Comparison of ENCODE assay signal across 25 cellular contexts in genomic region chr1:10339036-10339567, GRCh38. TPM values are rescaled to one million over a fixed set of nuclear protein-coding genes. Genes with fewer than 3 reads are reported as not detected.
A peak's percentile ranks its signal among the peaks of the same experiment; 100 is the strongest.
DNase-seq lines count a peak whose midpoint lies in the region; ATAC-seq and TF ChIP-seq lines count a peak whose summit lies in the region.
"Had no signal": no experiment of that assay in that cellular context is flagged by ENCODE, and none has a peak within 500 bp of the region (broad histone marks: within the 10 kb centered on the region; RNA-seq: fewer than 3 reads in every experiment).

No MANE protein-coding gene starts in this region.

- peak overlapping the region; percentile 84 for H2AFZ ChIP-seq in SK-N-SH (ENCODE audit: low read depth)

- peaks cover 35% of the 10 kb centered on the region for H3K4me1 Mint-ChIP-seq in brain
- H3K4me1 Mint-ChIP-seq in natural killer cell = no peaks in the 10 kb centered on the region
- H3K4me1 Mint-ChIP-seq: activated CD4-positive, alpha-beta T cell treated with anti-CD3 and anti-CD28 coated beads, Interleukin-2, amount 10 ng/mL, durations not matched to agents 24 days and 14 days; activated naive CD4-positive, alpha-beta T cell treated with anti-CD3 and anti-CD28 coated beads, Interleukin-2, amount 50 U/mL, for 24 hours; stimulated activated naive B cell treated with anti-CD40 and anti-IgM and Interleukin-4, amounts not matched to agents 10 μg/mL and 1 μg/mL and 100 μg/mL, for 72 hours had no signal

- no peaks in the 10 kb centered on the region for H3K9me3 Mint-ChIP-seq in brain
- no peaks in the 10 kb centered on the region for H3K9me3 Mint-ChIP-seq in natural killer cell
- H3K9me3 Mint-ChIP-seq: activated CD4-positive, alpha-beta T cell treated with anti-CD3 and anti-CD28 coated beads, Interleukin-2, amount 10 ng/mL, durations not matched to agents 24 days and 14 days; activated naive CD4-positive, alpha-beta T cell treated with anti-CD3 and anti-CD28 coated beads, Interleukin-2, amount 50 U/mL, for 24 hours; activated T-helper 2 cell treated with anti-CD3 and anti-CD28 coated beads, Interferon-gamma antibody, Interleukin-2, Interleukin-4, amounts not matched to agents 10 μg/mL and 5 μg/mL and 100 μg/mL, durations not matched to agents 14 hours and 24 hours and 36 hours; effector memory CD8-positive, alpha-beta T cell; stimulated activated naive B cell treated with anti-CD40 and anti-IgM and Interleukin-4, amounts not matched to agents 10 μg/mL and 1 μg/mL and 100 μg/mL, for 72 hours had no signal

- POLR2A ChIA-PET in SK-N-SH (lab: Yijun Ruan, JAX) = interaction anchor here (2.4 kb wide), 1 partner anchor 129 kb away, joined by 12 read pairs; the partner anchor contains the start of gene KIF1B

- TF ChIP-seq CTCF in SK-N-SH (IDR thresholded peaks at IDR 0.05) (no peak), brain (conservative IDR thresholded peaks at IDR 0.05) (no peak), natural killer cell (IDR thresholded peaks at IDR 0.05) (no peak)

- H3K36me3 ChIP-seq in SK-N-SH (replicated peaks in 1 of 2; ENCODE audit: control insufficient read depth in 1 of 2, insufficient read depth in 2 of 2, low read length in 1 of 2) (peaks cover 21 to 24% of the 10 kb centered on the region in 2 experiments), iPS-18a (ENCODE audit: control insufficient read depth, low read depth, low read length) (peaks cover 70% of the 10 kb centered on the region)

- H3K4me1 ChIP-seq in SK-N-SH (ENCODE audit: control insufficient read depth in 1 of 2, insufficient read depth in 2 of 2, low read depth in 1 of 2, low read length in 1 of 2) = peaks cover 0 to 8% of the 10 kb centered on the region in 2 experiments; a peak in 2 of 4 replicates
- peaks cover 8% of the 10 kb centered on the region for H3K4me1 ChIP-seq in iPS-18a (ENCODE audit: control insufficient read depth, low read depth, low read length)
- H3K4me1 ChIP-seq: colonic mucosa, testis had no signal

- 95% methylated on average over 4 of the region's 4 CpGs for WGBS in SK-N-SH (ENCODE audit: low lambda C conversion rate)

- CTCF ChIA-PET in SK-N-SH (lab: Yijun Ruan, JAX) = interaction anchor here (0.9 to 6.4 kb wide), 12 partner anchors 9 to 305 kb away, joined by 3 to 52 read pairs (median 4); partner anchors contain the start of gene KIF1B

- H3K9me3 ChIP-seq in SK-N-SH (no peaks in the 10 kb centered on the region), iPS-18a (ENCODE audit: control insufficient read depth, low read depth, low read length) (no peaks in the 10 kb centered on the region)
- H3K9me3 ChIP-seq: colonic mucosa, neutrophil, testis had no signal

- H3K9ac ChIP-seq in SK-N-SH = peak overlapping the region; percentile 49; the same call in 1 of the 2 replicates
- H3K9ac ChIP-seq in iPS-18a (ENCODE audit: low read length) = peak overlapping the region; percentile 36

- peaks cover 80% of the 10 kb centered on the region for H3K36me3 Mint-ChIP-seq in brain
- no peaks in the 10 kb centered on the region for H3K36me3 Mint-ChIP-seq in natural killer cell

- H3K27ac ChIP-seq in SK-N-SH (ENCODE audit: low read depth in 2 of 2, low read length in 1 of 2) (peak overlapping the region; percentile 53 to 91; a peak in 3 of 4 replicates), iPS-18a (ENCODE audit: low read length) (no peak overlapping the region)
- H3K27ac ChIP-seq: 22Rv1, colonic mucosa, neutrophil, testis had no signal

- no peaks in the 10 kb centered on the region for H3K27me3 ChIP-seq in SK-N-SH (ENCODE audit: insufficient read depth)
- H3K27me3 ChIP-seq in iPS-18a (ENCODE audit: control insufficient read depth, insufficient read depth, low read length) = no peaks in the 10 kb centered on the region
- H3K27me3 ChIP-seq: colonic mucosa, neutrophil, testis had no signal

- H3F3A ChIP-seq in SK-N-SH (replicated peaks; ENCODE audit: insufficient read depth) = no peaks in the 10 kb centered on the region

- H3K27me3 Mint-ChIP-seq in brain = no peaks in the 10 kb centered on the region
- no peaks in the 10 kb centered on the region for H3K27me3 Mint-ChIP-seq in natural killer cell (ENCODE audit: low read depth in 2 of 2)
- H3K27me3 Mint-ChIP-seq: activated CD4-positive, alpha-beta T cell treated with anti-CD3 and anti-CD28 coated beads, Interleukin-2, amount 10 ng/mL, durations not matched to agents 24 days and 14 days; activated naive CD4-positive, alpha-beta T cell treated with anti-CD3 and anti-CD28 coated beads, Interleukin-2, amount 50 U/mL, for 24 hours; effector memory CD8-positive, alpha-beta T cell; stimulated activated naive B cell treated with anti-CD40 and anti-IgM and Interleukin-4, amounts not matched to agents 10 μg/mL and 1 μg/mL and 100 μg/mL, for 72 hours had no signal

- no peak for TF ChIP-seq EP300 in SK-N-SH (IDR thresholded peaks at IDR 0.05; ENCODE audit: borderline replicate concordance in 1 of 2, low read depth in 1 of 2, low read length in 1 of 2)

- intact Hi-C loops in natural killer cell (cut with micrococcal nuclease) = no loop called here

- H3K4me3 Mint-ChIP-seq in brain (no peak overlapping the region), natural killer cell (no peak overlapping the region)
- H3K4me3 Mint-ChIP-seq: activated CD4-positive, alpha-beta T cell treated with anti-CD3 and anti-CD28 coated beads, Interleukin-2, amount 10 ng/mL, durations not matched to agents 24 days and 14 days; activated naive CD4-positive, alpha-beta T cell treated with anti-CD3 and anti-CD28 coated beads, Interleukin-2, amount 50 U/mL, for 24 hours; effector memory CD8-positive, alpha-beta T cell; stimulated activated naive B cell treated with anti-CD40 and anti-IgM and Interleukin-4, amounts not matched to agents 10 μg/mL and 1 μg/mL and 100 μg/mL, for 72 hours had no signal

- ATAC-seq in SK-N-SH treated with all-trans-retinoic acid at 6 μM for 48 hours (no peak), natural killer cell (no peak)
- ATAC-seq: effector memory CD8-positive, alpha-beta T cell; stimulated activated naive B cell treated with anti-CD40 and anti-IgM and Interleukin-4, amounts not matched to agents 10 μg/mL and 1 μg/mL and 100 μg/mL, for 72 hours had no signal

- no peaks in the 10 kb centered on the region for H3K9me2 ChIP-seq in SK-N-SH

- DNase-seq in SK-N-SH = no peak
- peak; percentile 53 for DNase-seq in pons (ENCODE audit: low spot score)
- DNase-seq in NCI-H1417 treated with DMSO at 0.1 percent for 48 hours (lab: John Stamatoyannopoulos, UW) = no peak
- no peak for DNase-seq in NCI-H1694 treated with DMSO at 0.1 percent for 48 hours (lab: John Stamatoyannopoulos, UW)
- no peak for DNase-seq in natural killer cell
- DNase-seq: activated CD4-positive, alpha-beta T cell treated with anti-CD3 and anti-CD28 coated beads, Interleukin-2, amount 10 ng/mL, durations not matched to agents 24 days and 14 days; activated CD8-positive, alpha-beta memory T cell treated with anti-CD3 and anti-CD28 coated beads for 24 hours; activated T-cell treated with anti-CD3 and anti-CD28 coated beads for 4 hours; amniotic stem cell; DMS79; effector memory CD8-positive, alpha-beta T cell; NCI-H2107; NCI-H446; stimulated activated CD4-positive, alpha-beta T cell treated with anti-CD3 and anti-CD28 coated beads, Interleukin-15, amount 100 ng/mL, for 24 hours; stimulated activated naive B cell treated with anti-CD40 and anti-IgM and Interleukin-4, amounts not matched to agents 10 μg/mL and 1 μg/mL and 100 μg/mL, for 72 hours; T1000 had no signal

- no peaks in the 10 kb centered on the region for H3K79me2 ChIP-seq in SK-N-SH (ENCODE audit: insufficient read depth)

- H3K27ac Mint-ChIP-seq in brain = peak overlapping the region; percentile 3 to 97 (median 57)
- H3K27ac Mint-ChIP-seq in natural killer cell = no peak overlapping the region
- H3K27ac Mint-ChIP-seq: activated CD4-positive, alpha-beta T cell treated with anti-CD3 and anti-CD28 coated beads, Interleukin-2, amount 10 ng/mL, durations not matched to agents 24 days and 14 days; activated naive CD4-positive, alpha-beta T cell treated with anti-CD3 and anti-CD28 coated beads, Interleukin-2, amount 50 U/mL, for 24 hours; activated T-helper 2 cell treated with anti-CD3 and anti-CD28 coated beads, Interferon-gamma antibody, Interleukin-2, Interleukin-4, amounts not matched to agents 10 μg/mL and 5 μg/mL and 100 μg/mL, durations not matched to agents 14 hours and 24 hours and 36 hours; effector memory CD8-positive, alpha-beta T cell; stimulated activated naive B cell treated with anti-CD40 and anti-IgM and Interleukin-4, amounts not matched to agents 10 μg/mL and 1 μg/mL and 100 μg/mL, for 72 hours had no signal

- no peak overlapping the region for H3K4me3 ChIP-seq in SK-N-SH (ENCODE audit: low read depth in 2 of 2, low read length in 1 of 2)
- no peak overlapping the region for H3K4me3 ChIP-seq in iPS-18a (ENCODE audit: low read length)
- H3K4me3 ChIP-seq: colonic mucosa, testis had no signal

- TF ChIP-seq RAD21 in SK-N-SH (IDR thresholded peaks at IDR 0.05; ENCODE audit: low read length) = no peak

- no peak overlapping the region for H3K4me2 ChIP-seq in SK-N-SH

- H4K20me1 ChIP-seq in SK-N-SH (ENCODE audit: insufficient read depth) = no peaks in the 10 kb centered on the region

TF ChIP-seq in SK-N-SH, 30 proteins besides CTCF, POLR2A, EP300 and RAD21 (continues in another document):
- TF ChIP-seq USF2 (IDR thresholded peaks at IDR 0.05; ENCODE audit: borderline replicate concordance, low read depth, low read length) (no peak), TCF12 (IDR thresholded peaks at IDR 0.05) (no peak)

TF ChIP-seq in SK-N-SH treated with all-trans-retinoic acid at 6 μM for 48 hours, 23 proteins besides CTCF, POLR2A, EP300 and RAD21:
- no peak for TF ChIP-seq ZNF8 (CRISPR knock-in tag; IDR thresholded peaks at IDR 0.05)
- no peak for TF ChIP-seq PPARA (CRISPR knock-in tag; IDR thresholded peaks at IDR 0.05; ENCODE audit: borderline replicate concordance)
- TF ChIP-seq ESRRG (CRISPR knock-in tag; IDR thresholded peaks at IDR 0.05) = no peak

RNA-seq across cellular contexts. Expression of gene PGD, which starts 59.8 kb away (rescaled TPM):
- polyA plus RNA-seq in SK-N-SH (2012; rRNA removed) (75.3 and 76.2 TPM in 2 replicates), brain (ENCODE audit: insufficient read depth, low read depth, low replicate concordance) (308 TPM)
- polyA plus RNA-seq in SK-N-SH (2012; cell fraction: cytosol; rRNA removed) = 75.1 and 78.8 TPM in 2 replicates
- 61.0 and 72.1 TPM in 2 replicates for polyA plus RNA-seq in SK-N-SH (2012; cell fraction: nucleus; rRNA removed)
- total RNA-seq in natural killer cell = 100 to 1,000 TPM in 1 of 3 donors, 10 to 100 TPM in 2; 35.8 to 113 (median 39.8) TPM

Comparison
In these comparisons a context has a peak if more than half of its experiments do, and no peak if none do; other contexts are left out.
1. H3K27ac Mint-ChIP-seq: peak in brain (5 of 5); none in natural killer cell (0 of 2).